In the genomic region with DNA sequence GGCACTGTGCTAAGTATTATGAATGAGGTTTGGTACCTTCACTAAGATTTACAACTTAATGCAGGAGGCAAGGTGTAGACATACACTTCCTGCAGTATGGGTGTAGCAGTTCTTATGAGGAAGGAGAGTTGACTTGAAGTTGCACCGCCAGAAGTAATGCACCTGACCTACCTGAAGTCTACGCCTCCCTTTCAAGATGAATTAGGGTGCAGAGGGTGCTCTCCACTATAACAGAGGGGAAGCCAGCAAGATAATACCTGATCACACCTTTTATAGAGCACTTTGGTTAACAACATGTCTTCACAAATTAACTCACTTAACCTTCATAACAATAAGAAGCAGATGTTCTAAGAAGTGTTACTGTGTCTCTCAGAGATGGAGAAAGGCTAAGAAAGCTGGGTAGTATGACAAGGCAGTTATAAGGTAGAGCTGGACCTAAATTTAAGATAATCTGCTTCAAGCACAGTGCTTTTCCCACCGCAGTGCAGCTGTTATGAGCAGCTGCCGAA, we compare ENCODE assay signal across 8 cellular contexts. TPM values are rescaled to one million over a fixed set of nuclear protein-coding genes. Genes with fewer than 3 reads are reported as not detected.
DNase-seq lines count a peak whose midpoint lies in the region; TF ChIP-seq lines count a peak whose summit lies in the region.

No MANE protein-coding gene starts in this region.

- H3K27me3 ChIP-seq in PC-9 (ENCODE audit: insufficient read depth, low read depth): peaks cover 23% of the 10 kb centered on the region; the same call in 1 of the 2 replicates

- peak overlapping the region; percentile 100 for H3K27ac Mint-ChIP-seq in progenitor cell of endocrine pancreas

- H3K4me3 Mint-ChIP-seq in progenitor cell of endocrine pancreas (ENCODE audit: low read depth): peak overlapping the region; percentile 97

- H3K9ac ChIP-seq in ES-I3 (ENCODE audit: low read depth, low read length): peak overlapping the region; percentile 59

- BruUV-seq in PC-9 (replicated peaks; lab: Mats Ljungman, UMichigan): no TSS peak

- H3K4me1 ChIP-seq in ES-I3 (ENCODE audit: insufficient read depth, low read length) (no peaks in the 10 kb centered on the region), PC-9 (replicated peaks; ENCODE audit: insufficient read depth) (peaks cover 14% of the 10 kb centered on the region)

- no peak for DNase-seq in PC-9
- no peak for DNase-seq in epithelial cell of proximal tubule (ENCODE audit: low read depth)
- no peak for DNase-seq in progenitor cell of endocrine pancreas (ENCODE audit: low spot score, unreplicated experiment)
- DNase-seq in NCI-H146 treated with DMSO at 0.1 percent for 48 hours (lab: John Stamatoyannopoulos, UW; ENCODE audit: unreplicated experiment): no peak
- DNase-seq in activated CD4-positive, CD25-positive, alpha-beta regulatory T cell treated with anti-CD3 and anti-CD28 coated beads, Interleukin-2, amount 50 U/mL, for 72 hours: no peak
- DNase-seq in middle frontal gyrus (ENCODE audit: extremely low spot score, low spot score): no peak
- DNase-seq in NOMO-1 (lab: John Stamatoyannopoulos, UW; ENCODE audit: unreplicated experiment in 2 of 2): no peak

- H3K27me3 Mint-ChIP-seq in progenitor cell of endocrine pancreas: no peaks in the 10 kb centered on the region

- H3K4me3 ChIP-seq in PC-9 (peak overlapping the region; percentile 81; the same call in 1 of the 2 replicates), epithelial cell of proximal tubule (ENCODE audit: low read depth, low read length) (peak overlapping the region; percentile 81)

- no peaks in the 10 kb centered on the region for H3F3A ChIP-seq in PC-9 (ENCODE audit: insufficient read depth, low read depth)

- H3K36me3 ChIP-seq in ES-I3 (ENCODE audit: insufficient read depth, low read length): no peaks in the 10 kb centered on the region
- H3K36me3 ChIP-seq in PC-9 (ENCODE audit: low read depth): no peaks in the 10 kb centered on the region

- no peaks in the 10 kb centered on the region for H3K9me2 ChIP-seq in PC-9 (ENCODE audit: insufficient read depth)

- no peaks in the 10 kb centered on the region for H3K36me3 Mint-ChIP-seq in progenitor cell of endocrine pancreas (ENCODE audit: insufficient read depth)

- TF ChIP-seq CTCF in PC-9 (conservative IDR thresholded peaks at IDR 0.05) (no peak), epithelial cell of proximal tubule (conservative IDR thresholded peaks at IDR 0.05; ENCODE audit: low read depth, low read length) (no peak), progenitor cell of endocrine pancreas (IDR thresholded peaks at IDR 0.05; ENCODE audit: unreplicated experiment) (no peak)

- H3K9me3 ChIP-seq in ES-I3 (ENCODE audit: control insufficient read depth, insufficient read depth, low read length) (no peaks in the 10 kb centered on the region), PC-9 (ENCODE audit: insufficient read depth, low read depth) (no peaks in the 10 kb centered on the region)

- CTCF ChIA-PET in PC-9 (lab: Charles Lee): no interaction called here

- no peak overlapping the region for H3K27ac ChIP-seq in PC-9

- peaks cover 38% of the 10 kb centered on the region for H3K79me2 ChIP-seq in PC-9 (ENCODE audit: low read depth)

- peak overlapping the region; percentile 93 for H3K4me2 ChIP-seq in PC-9

- peaks cover 21% of the 10 kb centered on the region for H3K4me1 Mint-ChIP-seq in progenitor cell of endocrine pancreas (ENCODE audit: low read depth)

- no peaks in the 10 kb centered on the region for H4K20me1 ChIP-seq in PC-9 (ENCODE audit: insufficient read depth)

- POLR2A ChIA-PET in PC-9 (lab: Charles Lee; ENCODE audit: unreplicated experiment): interaction anchor here (0.5 to 0.6 kb wide), 3 partner anchors 806 to 1814 kb away, joined by 4 to 5 read pairs (median 4); no protein-coding TSS in a partner anchor

- H2AFZ ChIP-seq in PC-9: peak overlapping the region; percentile 98

- no peaks in the 10 kb centered on the region for H3K9me3 Mint-ChIP-seq in progenitor cell of endocrine pancreas (ENCODE audit: low read depth)

- intact Hi-C loops in PC-9 (cut with micrococcal nuclease; ENCODE audit: unreplicated experiment): loop anchor here (5.0 kb wide), 1 partner anchor 261 kb away; the partner anchor contains the start of gene ACBD5

RNA-seq across cellular contexts. Expression of gene RAB18, which starts 0.6 kb away (rescaled TPM):
- total RNA-seq in PC-9 (2021) (63.1 and 63.8 TPM in 2 replicates), epithelial cell of proximal tubule (29.3 and 30.3 TPM in 2 replicates), progenitor cell of endocrine pancreas (81.0 and 86.1 TPM in 2 replicates)
